ENCODE assay signal across 1 cellular context in the genomic region with DNA sequence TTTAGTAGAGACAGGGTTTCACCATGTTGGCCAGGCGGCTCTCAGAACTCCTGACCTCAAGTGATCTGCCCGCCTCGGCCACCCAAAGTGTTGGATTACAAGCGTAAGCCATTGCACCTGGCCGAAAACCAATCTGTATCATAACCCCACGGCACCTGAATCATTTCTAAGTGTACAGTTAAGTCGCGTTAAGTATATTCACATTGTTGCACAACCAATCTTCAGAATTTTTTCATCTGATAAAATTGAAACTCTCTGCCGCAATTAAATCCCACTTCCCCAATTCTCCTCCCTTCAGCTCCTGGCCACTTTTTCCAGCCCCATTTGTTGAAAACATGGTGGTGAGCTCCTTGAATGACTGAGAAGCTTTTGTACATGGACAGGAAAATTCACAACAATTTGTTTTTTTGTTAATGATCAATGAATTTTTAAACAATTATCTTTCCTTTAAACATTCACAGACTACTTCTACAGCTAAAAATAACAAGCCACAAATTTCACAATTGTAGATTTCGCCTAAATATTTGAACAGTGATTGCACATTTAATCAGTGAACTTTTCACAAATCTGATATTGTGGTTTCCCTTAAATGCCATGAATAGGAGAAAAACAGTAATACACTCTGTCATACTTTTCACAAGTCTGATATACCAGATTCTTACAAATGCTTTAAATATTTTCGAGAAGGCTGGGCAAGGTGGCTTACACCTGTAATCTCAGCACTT.
A peak's percentile ranks its signal among the peaks of the same experiment; 100 is the strongest.
TF ChIP-seq lines count a peak whose summit lies in the region.

No MANE protein-coding gene starts in this region.

TF ChIP-seq in HepG2, 621 proteins besides CTCF, POLR2A, EP300 and RAD21 (continues in another document):
- TF ChIP-seq ZNF263 (CRISPR knock-in tag; IDR thresholded peaks at IDR 0.05) (no peak), GATA4 (IDR thresholded peaks at IDR 0.05; ENCODE audit: borderline replicate concordance, low read depth) (peak; percentile 20; the same call in 1 of the 2 replicates), ZNF644 (CRISPR knock-in tag; IDR thresholded peaks at IDR 0.05; ENCODE audit: low read depth) (peak; percentile 66; the same call in 1 of the 2 replicates), HNRNPH1 (optimal IDR thresholded peaks at IDR 0.05; ENCODE audit: low read depth, low read length) (no peak), ZNF382 (CRISPR knock-in tag; IDR thresholded peaks at IDR 0.05; ENCODE audit: borderline replicate concordance) (no peak), MZF1 (CRISPR knock-in tag; IDR thresholded peaks at IDR 0.05; ENCODE audit: borderline replicate concordance) (no peak), HNRNPK (IDR thresholded peaks at IDR 0.05; ENCODE audit: low read depth, low read length, poor library complexity, severe bottlenecking) (no peak), IKZF1 (IDR thresholded peaks at IDR 0.05) (no peak), HNF4A (CRISPR knock-in tag; IDR thresholded peaks at IDR 0.05) (peak; percentile 13; the same call in 1 of the 2 replicates), MEF2D (CRISPR knock-in tag; IDR thresholded peaks at IDR 0.05) (peak; percentile 51; the same call in 1 of the 2 replicates), GATAD2A (CRISPR knock-in tag; IDR thresholded peaks at IDR 0.05) (peak; percentile 74), RFXANK (CRISPR knock-in tag; IDR thresholded peaks at IDR 0.05) (no peak), PPARG (CRISPR knock-in tag; conservative IDR thresholded peaks at IDR 0.05) (no peak)
- TF ChIP-seq, protein P1, sequence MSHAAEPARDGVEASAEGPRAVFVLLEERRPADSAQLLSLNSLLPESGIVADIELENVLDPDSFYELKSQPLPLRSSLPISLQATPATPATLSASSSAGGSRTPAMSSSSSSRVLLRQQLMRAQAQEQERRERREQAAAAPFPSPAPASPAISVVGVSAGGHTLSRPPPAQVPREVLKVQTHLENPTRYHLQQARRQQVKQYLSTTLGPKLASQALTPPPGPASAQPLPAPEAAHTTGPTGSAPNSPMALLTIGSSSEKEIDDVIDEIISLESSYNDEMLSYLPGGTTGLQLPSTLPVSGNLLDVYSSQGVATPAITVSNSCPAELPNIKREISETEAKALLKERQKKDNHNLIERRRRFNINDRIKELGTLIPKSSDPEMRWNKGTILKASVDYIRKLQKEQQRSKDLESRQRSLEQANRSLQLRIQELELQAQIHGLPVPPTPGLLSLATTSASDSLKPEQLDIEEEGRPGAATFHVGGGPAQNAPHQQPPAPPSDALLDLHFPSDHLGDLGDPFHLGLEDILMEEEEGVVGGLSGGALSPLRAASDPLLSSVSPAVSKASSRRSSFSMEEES (CRISPR knock-in tag; IDR thresholded peaks at IDR 0.05) = peak; percentile 45; the same call in 1 of the 2 replicates
- TF ChIP-seq, protein P2, sequence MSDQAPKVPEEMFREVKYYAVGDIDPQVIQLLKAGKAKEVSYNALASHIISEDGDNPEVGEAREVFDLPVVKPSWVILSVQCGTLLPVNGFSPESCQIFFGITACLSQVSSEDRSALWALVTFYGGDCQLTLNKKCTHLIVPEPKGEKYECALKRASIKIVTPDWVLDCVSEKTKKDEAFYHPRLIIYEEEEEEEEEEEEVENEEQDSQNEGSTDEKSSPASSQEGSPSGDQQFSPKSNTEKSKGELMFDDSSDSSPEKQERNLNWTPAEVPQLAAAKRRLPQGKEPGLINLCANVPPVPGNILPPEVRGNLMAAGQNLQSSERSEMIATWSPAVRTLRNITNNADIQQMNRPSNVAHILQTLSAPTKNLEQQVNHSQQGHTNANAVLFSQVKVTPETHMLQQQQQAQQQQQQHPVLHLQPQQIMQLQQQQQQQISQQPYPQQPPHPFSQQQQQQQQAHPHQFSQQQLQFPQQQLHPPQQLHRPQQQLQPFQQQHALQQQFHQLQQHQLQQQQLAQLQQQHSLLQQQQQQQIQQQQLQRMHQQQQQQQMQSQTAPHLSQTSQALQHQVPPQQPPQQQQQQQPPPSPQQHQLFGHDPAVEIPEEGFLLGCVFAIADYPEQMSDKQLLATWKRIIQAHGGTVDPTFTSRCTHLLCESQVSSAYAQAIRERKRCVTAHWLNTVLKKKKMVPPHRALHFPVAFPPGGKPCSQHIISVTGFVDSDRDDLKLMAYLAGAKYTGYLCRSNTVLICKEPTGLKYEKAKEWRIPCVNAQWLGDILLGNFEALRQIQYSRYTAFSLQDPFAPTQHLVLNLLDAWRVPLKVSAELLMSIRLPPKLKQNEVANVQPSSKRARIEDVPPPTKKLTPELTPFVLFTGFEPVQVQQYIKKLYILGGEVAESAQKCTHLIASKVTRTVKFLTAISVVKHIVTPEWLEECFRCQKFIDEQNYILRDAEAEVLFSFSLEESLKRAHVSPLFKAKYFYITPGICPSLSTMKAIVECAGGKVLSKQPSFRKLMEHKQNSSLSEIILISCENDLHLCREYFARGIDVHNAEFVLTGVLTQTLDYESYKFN (CRISPR knock-in tag; conservative IDR thresholded peaks at IDR 0.05) = peak; percentile 53
- TF ChIP-seq, protein P3, sequence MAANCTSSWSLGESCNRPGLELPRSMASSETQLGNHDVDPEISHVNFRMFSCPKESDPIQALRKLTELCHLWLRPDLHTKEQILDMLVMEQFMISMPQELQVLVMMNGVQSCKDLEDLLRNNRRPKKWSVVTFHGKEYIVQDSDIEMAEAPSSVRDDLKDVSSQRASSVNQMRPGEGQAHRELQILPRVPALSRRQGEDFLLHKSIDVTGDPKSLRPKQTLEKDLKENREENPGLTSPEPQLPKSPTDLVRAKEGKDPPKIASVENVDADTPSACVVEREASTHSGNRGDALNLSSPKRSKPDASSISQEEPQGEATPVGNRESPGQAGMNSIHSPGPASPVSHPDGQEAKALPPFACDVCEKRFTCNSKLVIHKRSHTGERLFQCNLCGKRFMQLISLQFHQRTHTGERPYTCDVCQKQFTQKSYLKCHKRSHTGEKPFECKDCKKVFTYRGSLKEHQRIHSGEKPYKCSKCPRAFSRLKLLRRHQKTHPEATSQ (CRISPR knock-in tag; IDR thresholded peaks at IDR 0.05; ENCODE audit: borderline replicate concordance) = no peak
- TF ChIP-seq, protein P4, sequence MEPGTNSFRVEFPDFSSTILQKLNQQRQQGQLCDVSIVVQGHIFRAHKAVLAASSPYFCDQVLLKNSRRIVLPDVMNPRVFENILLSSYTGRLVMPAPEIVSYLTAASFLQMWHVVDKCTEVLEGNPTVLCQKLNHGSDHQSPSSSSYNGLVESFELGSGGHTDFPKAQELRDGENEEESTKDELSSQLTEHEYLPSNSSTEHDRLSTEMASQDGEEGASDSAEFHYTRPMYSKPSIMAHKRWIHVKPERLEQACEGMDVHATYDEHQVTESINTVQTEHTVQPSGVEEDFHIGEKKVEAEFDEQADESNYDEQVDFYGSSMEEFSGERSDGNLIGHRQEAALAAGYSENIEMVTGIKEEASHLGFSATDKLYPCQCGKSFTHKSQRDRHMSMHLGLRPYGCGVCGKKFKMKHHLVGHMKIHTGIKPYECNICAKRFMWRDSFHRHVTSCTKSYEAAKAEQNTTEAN (CRISPR knock-in tag; conservative IDR thresholded peaks at IDR 0.05) = 0 out of 2 replicates have a peak, but pooled peaks have one; percentile 25
- TF ChIP-seq, protein P5, sequence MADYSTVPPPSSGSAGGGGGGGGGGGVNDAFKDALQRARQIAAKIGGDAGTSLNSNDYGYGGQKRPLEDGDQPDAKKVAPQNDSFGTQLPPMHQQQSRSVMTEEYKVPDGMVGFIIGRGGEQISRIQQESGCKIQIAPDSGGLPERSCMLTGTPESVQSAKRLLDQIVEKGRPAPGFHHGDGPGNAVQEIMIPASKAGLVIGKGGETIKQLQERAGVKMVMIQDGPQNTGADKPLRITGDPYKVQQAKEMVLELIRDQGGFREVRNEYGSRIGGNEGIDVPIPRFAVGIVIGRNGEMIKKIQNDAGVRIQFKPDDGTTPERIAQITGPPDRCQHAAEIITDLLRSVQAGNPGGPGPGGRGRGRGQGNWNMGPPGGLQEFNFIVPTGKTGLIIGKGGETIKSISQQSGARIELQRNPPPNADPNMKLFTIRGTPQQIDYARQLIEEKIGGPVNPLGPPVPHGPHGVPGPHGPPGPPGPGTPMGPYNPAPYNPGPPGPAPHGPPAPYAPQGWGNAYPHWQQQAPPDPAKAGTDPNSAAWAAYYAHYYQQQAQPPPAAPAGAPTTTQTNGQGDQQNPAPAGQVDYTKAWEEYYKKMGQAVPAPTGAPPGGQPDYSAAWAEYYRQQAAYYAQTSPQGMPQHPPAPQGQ (CRISPR knock-in tag; IDR thresholded peaks at IDR 0.05; ENCODE audit: borderline replicate concordance) = no peak
- TF ChIP-seq, protein P6, sequence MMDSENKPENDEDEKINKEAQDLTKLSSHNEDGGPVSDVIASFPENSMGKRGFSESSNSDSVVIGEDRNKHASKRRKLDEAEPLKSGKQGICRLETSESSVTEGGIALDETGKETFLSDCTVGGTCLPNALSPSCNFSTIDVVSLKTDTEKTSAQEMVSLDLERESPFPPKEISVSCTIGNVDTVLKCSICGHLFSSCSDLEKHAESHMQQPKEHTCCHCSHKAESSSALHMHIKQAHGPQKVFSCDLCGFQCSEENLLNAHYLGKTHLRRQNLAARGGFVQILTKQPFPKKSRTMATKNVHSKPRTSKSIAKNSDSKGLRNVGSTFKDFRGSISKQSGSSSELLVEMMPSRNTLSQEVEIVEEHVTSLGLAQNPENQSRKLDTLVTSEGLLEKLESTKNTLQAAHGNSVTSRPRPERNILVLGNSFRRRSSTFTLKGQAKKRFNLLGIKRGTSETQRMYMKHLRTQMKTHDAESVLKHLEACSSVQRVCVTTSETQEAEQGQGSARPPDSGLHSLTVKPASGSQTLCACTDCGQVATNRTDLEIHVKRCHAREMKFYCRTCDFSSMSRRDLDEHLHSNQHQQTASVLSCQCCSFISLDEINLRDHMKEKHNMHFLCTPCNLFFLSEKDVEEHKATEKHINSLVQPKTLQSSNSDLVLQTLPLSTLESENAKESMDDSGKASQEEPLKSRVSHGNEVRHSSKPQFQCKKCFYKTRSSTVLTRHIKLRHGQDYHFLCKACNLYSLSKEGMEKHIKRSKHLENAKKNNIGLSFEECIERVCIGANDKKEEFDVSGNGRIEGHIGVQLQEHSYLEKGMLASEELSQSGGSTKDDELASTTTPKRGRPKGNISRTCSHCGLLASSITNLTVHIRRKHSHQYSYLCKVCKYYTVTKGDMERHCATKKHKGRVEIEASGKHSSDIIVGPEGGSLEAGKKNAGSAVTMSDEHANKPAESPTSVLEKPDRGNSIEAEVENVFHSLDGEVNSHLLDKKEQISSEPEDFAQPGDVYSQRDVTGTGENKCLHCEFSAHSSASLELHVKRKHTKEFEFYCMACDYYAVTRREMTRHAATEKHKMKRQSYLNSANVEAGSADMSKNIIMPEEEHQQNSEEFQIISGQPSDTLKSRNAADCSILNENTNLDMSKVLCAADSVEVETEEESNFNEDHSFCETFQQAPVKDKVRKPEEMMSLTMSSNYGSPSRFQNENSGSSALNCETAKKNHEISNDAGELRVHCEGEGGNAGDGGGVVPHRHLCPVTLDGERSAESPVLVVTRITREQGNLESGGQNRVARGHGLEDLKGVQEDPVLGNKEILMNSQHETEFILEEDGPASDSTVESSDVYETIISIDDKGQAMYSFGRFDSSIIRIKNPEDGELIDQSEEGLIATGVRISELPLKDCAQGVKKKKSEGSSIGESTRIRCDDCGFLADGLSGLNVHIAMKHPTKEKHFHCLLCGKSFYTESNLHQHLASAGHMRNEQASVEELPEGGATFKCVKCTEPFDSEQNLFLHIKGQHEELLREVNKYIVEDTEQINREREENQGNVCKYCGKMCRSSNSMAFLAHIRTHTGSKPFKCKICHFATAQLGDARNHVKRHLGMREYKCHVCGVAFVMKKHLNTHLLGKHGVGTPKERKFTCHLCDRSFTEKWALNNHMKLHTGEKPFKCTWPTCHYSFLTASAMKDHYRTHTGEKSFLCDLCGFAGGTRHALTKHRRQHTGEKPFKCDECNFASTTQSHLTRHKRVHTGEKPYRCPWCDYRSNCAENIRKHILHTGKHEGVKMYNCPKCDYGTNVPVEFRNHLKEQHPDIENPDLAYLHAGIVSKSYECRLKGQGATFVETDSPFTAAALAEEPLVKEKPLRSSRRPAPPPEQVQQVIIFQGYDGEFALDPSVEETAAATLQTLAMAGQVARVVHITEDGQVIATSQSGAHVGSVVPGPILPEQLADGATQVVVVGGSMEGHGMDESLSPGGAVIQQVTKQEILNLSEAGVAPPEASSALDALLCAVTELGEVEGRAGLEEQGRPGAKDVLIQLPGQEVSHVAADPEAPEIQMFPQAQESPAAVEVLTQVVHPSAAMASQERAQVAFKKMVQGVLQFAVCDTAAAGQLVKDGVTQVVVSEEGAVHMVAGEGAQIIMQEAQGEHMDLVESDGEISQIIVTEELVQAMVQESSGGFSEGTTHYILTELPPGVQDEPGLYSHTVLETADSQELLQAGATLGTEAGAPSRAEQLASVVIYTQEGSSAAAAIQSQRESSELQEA (CRISPR knock-in tag; IDR thresholded peaks at IDR 0.05; ENCODE audit: not compliant biosample characterization) = no peak
- TF ChIP-seq, protein P7, sequence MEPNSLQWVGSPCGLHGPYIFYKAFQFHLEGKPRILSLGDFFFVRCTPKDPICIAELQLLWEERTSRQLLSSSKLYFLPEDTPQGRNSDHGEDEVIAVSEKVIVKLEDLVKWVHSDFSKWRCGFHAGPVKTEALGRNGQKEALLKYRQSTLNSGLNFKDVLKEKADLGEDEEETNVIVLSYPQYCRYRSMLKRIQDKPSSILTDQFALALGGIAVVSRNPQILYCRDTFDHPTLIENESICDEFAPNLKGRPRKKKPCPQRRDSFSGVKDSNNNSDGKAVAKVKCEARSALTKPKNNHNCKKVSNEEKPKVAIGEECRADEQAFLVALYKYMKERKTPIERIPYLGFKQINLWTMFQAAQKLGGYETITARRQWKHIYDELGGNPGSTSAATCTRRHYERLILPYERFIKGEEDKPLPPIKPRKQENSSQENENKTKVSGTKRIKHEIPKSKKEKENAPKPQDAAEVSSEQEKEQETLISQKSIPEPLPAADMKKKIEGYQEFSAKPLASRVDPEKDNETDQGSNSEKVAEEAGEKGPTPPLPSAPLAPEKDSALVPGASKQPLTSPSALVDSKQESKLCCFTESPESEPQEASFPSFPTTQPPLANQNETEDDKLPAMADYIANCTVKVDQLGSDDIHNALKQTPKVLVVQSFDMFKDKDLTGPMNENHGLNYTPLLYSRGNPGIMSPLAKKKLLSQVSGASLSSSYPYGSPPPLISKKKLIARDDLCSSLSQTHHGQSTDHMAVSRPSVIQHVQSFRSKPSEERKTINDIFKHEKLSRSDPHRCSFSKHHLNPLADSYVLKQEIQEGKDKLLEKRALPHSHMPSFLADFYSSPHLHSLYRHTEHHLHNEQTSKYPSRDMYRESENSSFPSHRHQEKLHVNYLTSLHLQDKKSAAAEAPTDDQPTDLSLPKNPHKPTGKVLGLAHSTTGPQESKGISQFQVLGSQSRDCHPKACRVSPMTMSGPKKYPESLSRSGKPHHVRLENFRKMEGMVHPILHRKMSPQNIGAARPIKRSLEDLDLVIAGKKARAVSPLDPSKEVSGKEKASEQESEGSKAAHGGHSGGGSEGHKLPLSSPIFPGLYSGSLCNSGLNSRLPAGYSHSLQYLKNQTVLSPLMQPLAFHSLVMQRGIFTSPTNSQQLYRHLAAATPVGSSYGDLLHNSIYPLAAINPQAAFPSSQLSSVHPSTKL (CRISPR knock-in tag; IDR thresholded peaks at IDR 0.05) = peak; percentile 29; the same call in 1 of the 2 replicates
- TF ChIP-seq, protein P8, sequence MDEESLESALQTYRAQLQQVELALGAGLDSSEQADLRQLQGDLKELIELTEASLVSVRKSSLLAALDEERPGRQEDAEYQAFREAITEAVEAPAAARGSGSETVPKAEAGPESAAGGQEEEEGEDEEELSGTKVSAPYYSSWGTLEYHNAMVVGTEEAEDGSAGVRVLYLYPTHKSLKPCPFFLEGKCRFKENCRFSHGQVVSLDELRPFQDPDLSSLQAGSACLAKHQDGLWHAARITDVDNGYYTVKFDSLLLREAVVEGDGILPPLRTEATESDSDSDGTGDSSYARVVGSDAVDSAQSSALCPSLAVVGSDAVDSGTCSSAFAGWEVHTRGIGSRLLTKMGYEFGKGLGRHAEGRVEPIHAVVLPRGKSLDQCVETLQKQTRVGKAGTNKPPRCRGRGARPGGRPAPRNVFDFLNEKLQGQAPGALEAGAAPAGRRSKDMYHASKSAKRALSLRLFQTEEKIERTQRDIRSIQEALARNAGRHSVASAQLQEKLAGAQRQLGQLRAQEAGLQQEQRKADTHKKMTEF (CRISPR knock-in tag; IDR thresholded peaks at IDR 0.05) = 0 out of 2 replicates have a peak, but pooled peaks have one; percentile 28
